11 cellular contexts compared by ENCODE assay signal in the genomic region with DNA sequence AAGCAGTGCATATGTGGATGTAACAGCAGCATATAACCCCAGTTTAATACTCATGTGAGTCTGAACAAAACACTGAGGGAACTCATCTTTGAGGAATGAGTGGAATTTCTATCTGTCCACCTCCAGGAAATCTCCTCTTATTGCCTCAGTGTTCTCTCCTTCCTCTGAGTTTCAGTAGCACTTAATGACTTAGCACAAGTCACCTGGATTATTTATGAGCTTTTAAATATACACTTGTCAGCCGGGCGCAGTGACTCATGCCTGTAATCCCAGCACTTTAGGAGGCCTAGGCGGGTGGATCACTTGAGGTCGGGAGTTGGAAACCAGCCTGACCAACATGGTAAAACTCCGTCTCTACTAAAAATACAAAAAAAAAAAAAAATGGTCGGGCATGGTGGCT. TPM values are rescaled to one million over a fixed set of nuclear protein-coding genes. Genes with fewer than 3 reads are reported as not detected.
A peak's percentile ranks its signal among the peaks of the same experiment; 100 is the strongest.
DNase-seq lines count a peak whose midpoint lies in the region; ATAC-seq, FAIRE-seq and TF ChIP-seq lines count a peak whose summit lies in the region.
"Had no signal": no experiment of that assay in that cellular context is flagged by ENCODE, and none has a peak within 500 bp of the region (broad histone marks: within the 10 kb centered on the region; RNA-seq: fewer than 3 reads in every experiment).

No MANE protein-coding gene starts in this region.

- no peak overlapping the region for H3K4me2 ChIP-seq in mesenchymal stem cell (ENCODE audit: low read length, poor library complexity, severe bottlenecking)

- peaks cover 8% of the 10 kb centered on the region for H3K9me3 ChIP-seq in mesenchymal stem cell (ENCODE audit: control insufficient read depth, low read length)
- H3K9me3 ChIP-seq in CD8-positive, alpha-beta T cell (ENCODE audit: low read length): no peaks in the 10 kb centered on the region

- H3K4me3 Mint-ChIP-seq in CD8-positive, alpha-beta T cell: no peak overlapping the region
- H3K4me3 Mint-ChIP-seq in glutamatergic neuron (ENCODE audit: unreplicated experiment): no peak overlapping the region
- H3K4me3 Mint-ChIP-seq: activated T-cell treated with anti-CD3 and anti-CD28 coated beads, Interleukin-2, amount 50 U/mL, for 4 hours had no signal

- H3K27me3 ChIP-seq in brain microvascular endothelial cell (replicated peaks) (no peaks in the 10 kb centered on the region), mesenchymal stem cell (ENCODE audit: control insufficient read depth in 1 of 2, insufficient read depth in 1 of 2, low read length in 2 of 2) (peaks cover 0 to 4% of the 10 kb centered on the region in 2 experiments)
- no peaks in the 10 kb centered on the region for H3K27me3 ChIP-seq in CD8-positive, alpha-beta T cell (ENCODE audit: insufficient read depth, low read length)

- no peak overlapping the region for H2BK5ac ChIP-seq in mesenchymal stem cell (ENCODE audit: low read depth, low read length, poor library complexity, severe bottlenecking)

- POLR2A ChIA-PET in CD8-positive, alpha-beta T cell (lab: Charles Lee): interaction anchor here (1.2 kb wide), 1 partner anchor 24 kb away, joined by 3 read pairs; no protein-coding TSS in a partner anchor

- WGBS in mesenchymal stem cell: 0% methylated on average over 6 of the region's 6 CpGs

- H4K91ac ChIP-seq in mesenchymal stem cell (ENCODE audit: low read length): no peak overlapping the region

- H2BK12ac ChIP-seq in mesenchymal stem cell (ENCODE audit: low read length in 2 of 2): no peak overlapping the region

- H3K27ac Mint-ChIP-seq in CD8-positive, alpha-beta T cell: no peak overlapping the region
- no peak overlapping the region for H3K27ac Mint-ChIP-seq in glutamatergic neuron (ENCODE audit: unreplicated experiment)

- H3K9ac ChIP-seq in mesenchymal stem cell (ENCODE audit: low read length): no peak overlapping the region

- no peak overlapping the region for H4K8ac ChIP-seq in mesenchymal stem cell (ENCODE audit: low read length)

- no peak overlapping the region for H2AFZ ChIP-seq in mesenchymal stem cell (ENCODE audit: low read depth, low read length)

- peaks cover 10% of the 10 kb centered on the region for H3K4me1 Mint-ChIP-seq in CD8-positive, alpha-beta T cell (ENCODE audit: low read depth)
- peaks cover 5% of the 10 kb centered on the region for H3K4me1 Mint-ChIP-seq in glutamatergic neuron (ENCODE audit: low read depth, unreplicated experiment)

- H3K18ac ChIP-seq in mesenchymal stem cell (ENCODE audit: low read depth in 1 of 2, low read length in 2 of 2): no peak overlapping the region

- no peak overlapping the region for H3K23ac ChIP-seq in mesenchymal stem cell (ENCODE audit: low read length in 2 of 2)

- H3K36me3 Mint-ChIP-seq in CD8-positive, alpha-beta T cell: peaks cover under 1% of the 10 kb centered on the region
- no peaks in the 10 kb centered on the region for H3K36me3 Mint-ChIP-seq in glutamatergic neuron (ENCODE audit: unreplicated experiment)

- in situ Hi-C loops in brain microvascular endothelial cell (cut with HindIII; ENCODE audit: low pct_ligation_motif_present, low sequenced_read_pairs): no loop called here

- no peak overlapping the region for H2BK15ac ChIP-seq in mesenchymal stem cell (ENCODE audit: low read depth, poor library complexity, severe bottlenecking)

- H3K4me3 ChIP-seq in brain microvascular endothelial cell (ENCODE audit: low read depth, low read length): no peak overlapping the region
- no peak overlapping the region for H3K4me3 ChIP-seq in mesenchymal stem cell (ENCODE audit: insufficient read depth in 1 of 2, low read depth in 1 of 2, low read length in 2 of 2)
- H3K4me3 ChIP-seq in CD8-positive, alpha-beta T cell (ENCODE audit: low read depth, low read length): no peak overlapping the region

- H3K27me3 Mint-ChIP-seq in CD8-positive, alpha-beta T cell (ENCODE audit: low read depth): peaks cover 2% of the 10 kb centered on the region
- peaks cover 16% of the 10 kb centered on the region for H3K27me3 Mint-ChIP-seq in glutamatergic neuron (ENCODE audit: unreplicated experiment)

- ATAC-seq in HG02970 (IDR thresholded peaks at IDR 0.05; ENCODE audit: low FRiP score, unreplicated experiment): no peak
- ATAC-seq in CD8-positive, alpha-beta T cell: no peak
- ATAC-seq: activated T-cell treated with anti-CD3 and anti-CD28 coated beads, Interleukin-2, amount 50 U/mL, for 4 hours had no signal

- TF ChIP-seq CTCF in AG09319 (IDR thresholded peaks at IDR 0.05; ENCODE audit: low read depth, low read length) (no peak), brain microvascular endothelial cell (IDR thresholded peaks at IDR 0.05; ENCODE audit: low read depth, low read length, missing control alignments) (no peak), glutamatergic neuron (IDR thresholded peaks at IDR 0.05; ENCODE audit: partially characterized antibody, unreplicated experiment) (no peak)
- no peak for TF ChIP-seq CTCF in CD8-positive, alpha-beta T cell (IDR thresholded peaks at IDR 0.05)

- H3K9me3 Mint-ChIP-seq in CD8-positive, alpha-beta T cell: peaks cover 5% of the 10 kb centered on the region
- peaks cover 5% of the 10 kb centered on the region for H3K9me3 Mint-ChIP-seq in glutamatergic neuron (ENCODE audit: unreplicated experiment)

- intact Hi-C loops in CD8-positive, alpha-beta T cell (cut with DNase I, micrococcal nuclease): no loop called here

- peak; percentile 14 for DNase-seq in AG09319 (ENCODE audit: extremely low read depth, low read depth)
- peak; percentile 87 for DNase-seq in HTR-8/SVneo (ENCODE audit: insufficient read length, low spot score)
- DNase-seq in brain microvascular endothelial cell: peak; percentile 48
- peak; percentile 93 for DNase-seq in mesenchymal stem cell
- no peak for DNase-seq in CD8-positive, alpha-beta T cell
- no peak for DNase-seq in glutamatergic neuron
- DNase-seq in NCI-H1092 treated with DMSO at 0.1 percent for 48 hours (lab: John Stamatoyannopoulos, UW): no peak
- DNase-seq: activated T-cell treated with anti-CD3 and anti-CD28 coated beads, Interleukin-2, amount 50 U/mL, for 4 hours; NCI-H1694; T-helper 1 cell had no signal

- H3K36me3 ChIP-seq in brain microvascular endothelial cell (replicated peaks) (no peaks in the 10 kb centered on the region), mesenchymal stem cell (ENCODE audit: control insufficient read depth in 1 of 2, insufficient read depth in 2 of 2, low read depth in 1 of 2, low read length in 2 of 2) (peaks cover 0 to 5% of the 10 kb centered on the region in 2 experiments)
- H3K36me3 ChIP-seq in CD8-positive, alpha-beta T cell (ENCODE audit: insufficient read depth, low read length): no peaks in the 10 kb centered on the region

- no peak overlapping the region for H3K14ac ChIP-seq in mesenchymal stem cell (ENCODE audit: low read length in 2 of 2)

- no peak overlapping the region for H2BK120ac ChIP-seq in mesenchymal stem cell (ENCODE audit: low read depth, low read length)

- CTCF ChIA-PET in CD8-positive, alpha-beta T cell (lab: Charles Lee): interaction anchor here (0.8 to 6.5 kb wide), 2 partner anchors 14 to 36 kb away, joined by 3 to 45 read pairs; no protein-coding TSS in a partner anchor

- H3K79me1 ChIP-seq in mesenchymal stem cell (replicated peaks; ENCODE audit: low read length, poor library complexity, severe bottlenecking): peaks cover 18% of the 10 kb centered on the region

- no peak overlapping the region for H2AK5ac ChIP-seq in mesenchymal stem cell (ENCODE audit: low read length, severe bottlenecking)

- H3K4me1 ChIP-seq in mesenchymal stem cell (ENCODE audit: control insufficient read depth, insufficient read depth, low read depth, low read length): peaks cover 34% of the 10 kb centered on the region
- peaks cover 8% of the 10 kb centered on the region for H3K4me1 ChIP-seq in CD8-positive, alpha-beta T cell (ENCODE audit: insufficient read depth, low read length)

- H3K27ac ChIP-seq in brain microvascular endothelial cell (peak overlapping the region; percentile 16), mesenchymal stem cell (ENCODE audit: low read length, poor library complexity, severe bottlenecking) (peak overlapping the region; percentile 87)
- H3K27ac ChIP-seq in CD8-positive, alpha-beta T cell (ENCODE audit: low read depth, low read length): no peak overlapping the region

- H3K4ac ChIP-seq in mesenchymal stem cell (ENCODE audit: low read depth in 1 of 2, low read length in 2 of 2): no peak overlapping the region

- FAIRE-seq in HTR-8/SVneo (lab: Jason Lieb, UNC): no peak

RNA-seq across cellular contexts. Expression of gene LRRC20, which starts 4.3 kb away (rescaled TPM):
- 15.0 TPM for polyA plus RNA-seq in mesenchymal stem cell (2013, experiment 1 of 2)
- polyA plus RNA-seq in mesenchymal stem cell (2013, experiment 2 of 2): 16.2 TPM
- 1 to 10 TPM in 1 of 2 experiments, under 1 TPM in 1; 0.81 to 1.1 TPM for total RNA-seq in CD8-positive, alpha-beta T cell
- 24.0 TPM for total RNA-seq in glutamatergic neuron (ENCODE audit: unreplicated experiment)

RNA-seq across cellular contexts. Expression of gene EIF4EBP2, which starts 25.8 kb away (rescaled TPM):
- 48.3 TPM for polyA plus RNA-seq in mesenchymal stem cell (2013, experiment 1 of 2)
- polyA plus RNA-seq in mesenchymal stem cell (2013, experiment 2 of 2): 48.7 TPM
- total RNA-seq in CD8-positive, alpha-beta T cell: 10 to 100 TPM; 22.4 TPM
- 130 TPM for total RNA-seq in glutamatergic neuron (ENCODE audit: unreplicated experiment)

Comparison
In these comparisons a context has a peak if more than half of its experiments do, and no peak if none do; other contexts are left out.
1. DNase-seq: peak in AG09319 (single experiment), HTR-8/SVneo (single experiment), brain microvascular endothelial cell (single experiment) and mesenchymal stem cell (single experiment); none in CD8-positive, alpha-beta T cell (0 of 7), glutamatergic neuron (single experiment) and NCI-H1092 treated with DMSO at 0.1 percent for 48 hours (single experiment).
2. RNA of gene LRRC20, which starts 4.3 kb away (total RNA-seq): 24.0 TPM in glutamatergic neuron (single experiment); 0.81 to 1.1 TPM in CD8-positive, alpha-beta T cell; every median in the first group is over 10 times any median in the second.